Comparison of ENCODE assay signal across 28 cellular contexts in the genomic region with DNA sequence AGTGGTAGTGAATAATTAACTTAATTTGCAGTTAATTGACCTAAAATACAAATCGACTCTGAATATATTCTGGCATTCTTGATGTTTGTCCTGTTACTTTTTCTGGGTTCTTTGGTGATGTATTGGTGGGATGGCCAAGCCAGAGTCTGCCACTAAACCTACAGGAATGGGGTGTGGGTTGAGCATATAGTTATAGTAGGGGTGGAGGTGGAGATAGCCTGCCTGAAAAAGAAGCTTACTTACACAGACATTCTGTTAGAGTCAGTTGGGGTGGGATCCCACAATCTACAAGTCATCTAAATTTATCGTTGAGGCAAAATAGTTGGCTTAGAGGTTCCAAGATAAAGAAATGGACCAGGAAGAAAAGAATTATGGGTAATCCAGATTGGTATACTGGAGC.
"Had no signal": no experiment of that assay in that cellular context is flagged by ENCODE, and none has a peak within 500 bp of the region (broad histone marks: within the 10 kb centered on the region; RNA-seq: fewer than 3 reads in every experiment).

No MANE protein-coding gene starts in this region.

- H3K27me3 ChIP-seq: adrenal gland, ascending aorta, body of pancreas, brain microvascular endothelial cell, breast epithelium, cardiac muscle cell had no signal

- H3K27ac ChIP-seq: adrenal gland, ascending aorta, body of pancreas, brain microvascular endothelial cell, breast epithelium, cardiac muscle cell had no signal

- H3K36me3 ChIP-seq: adrenal gland, ascending aorta, brain microvascular endothelial cell, breast epithelium, cardiac muscle cell had no signal

- H3K4me3 ChIP-seq: adrenal gland, ascending aorta, body of pancreas, breast epithelium, cardiac muscle cell had no signal

- H3K9me3 ChIP-seq: adrenal gland, ascending aorta, body of pancreas, breast epithelium had no signal

- DNase-seq: activated effector memory CD4-positive, alpha-beta T cell treated with anti-CD3 and anti-CD28 coated beads, Interleukin-2, amount 50 U/mL, for 16 hours; activated effector memory CD4-positive, alpha-beta T cell treated with Interleukin-2 at 50 U/mL for 16 hours; activated gamma-delta T cell; activated gamma-delta T cell treated with Interleukin-2 at 50 U/mL for 16 hours; activated naive CD4-positive, alpha-beta T cell; activated naive CD4-positive, alpha-beta T cell treated with anti-CD3 and anti-CD28 coated beads for 36 hours; activated naive CD4-positive, alpha-beta T cell treated with anti-CD3 and anti-CD28 coated beads, Interleukin-2, amount 10 ng/mL, durations not matched to agents 7 days and 5 days; activated naive CD4-positive, alpha-beta T cell treated with anti-CD3 and anti-CD28 coated beads, Interleukin-2, amount 50 U/mL, for 16 hours; activated naive CD4-positive, alpha-beta T cell treated with Interleukin-2 at 50 U/mL for 16 hours; activated naive CD8-positive, alpha-beta T cell treated with anti-CD3 and anti-CD28 coated beads for 36 hours; activated naive CD8-positive, alpha-beta T cell treated with anti-CD3 and anti-CD28 coated beads, Interleukin-2, amount 10 ng/mL, durations not matched to agents 7 days and 5 days; activated naive CD8-positive, alpha-beta T cell treated with anti-CD3 and anti-CD28 coated beads, Interleukin-2, amount 50 U/mL, for 24 hours; activated T-cell treated with anti-CD3 and anti-CD28 coated beads, Interleukin-2, amount 50 U/mL, for 4 hours; activated T-cell treated with anti-CD3 and anti-CD28 coated beads, Interleukin-2, amount 50 U/mL, for 48 hours; activated T-cell treated with anti-CD3 and anti-CD28 coated beads, Interleukin-2, amount 50 U/mL, for 72 hours; adrenal gland; amniotic stem cell; amygdala; anterior cingulate cortex; aorta; body of pancreas; brain microvascular endothelial cell; caudate nucleus; central memory CD4-positive, alpha-beta T cell; cerebellar nuclear complex had no signal

- H3K4me1 ChIP-seq: adrenal gland, ascending aorta, body of pancreas, breast epithelium had no signal
